ENCODE assay signal across 1 cellular context in genomic region chr12:63611285-63611684, GRCh38. TPM values are rescaled to one million over a fixed set of nuclear protein-coding genes. Genes with fewer than 3 reads are reported as not detected.
"Had no signal": no experiment of that assay in that cellular context is flagged by ENCODE, and none has a peak within 500 bp of the region (broad histone marks: within the 10 kb centered on the region; RNA-seq: fewer than 3 reads in every experiment).

No MANE protein-coding gene starts in this region.

RNA-seq across cellular contexts. Expression of gene DPY19L2, which starts 57.0 kb away (rescaled TPM):
- total RNA-seq: HepG2 had no signal
